ENCODE assay signal across 28 cellular contexts in the genomic region with DNA sequence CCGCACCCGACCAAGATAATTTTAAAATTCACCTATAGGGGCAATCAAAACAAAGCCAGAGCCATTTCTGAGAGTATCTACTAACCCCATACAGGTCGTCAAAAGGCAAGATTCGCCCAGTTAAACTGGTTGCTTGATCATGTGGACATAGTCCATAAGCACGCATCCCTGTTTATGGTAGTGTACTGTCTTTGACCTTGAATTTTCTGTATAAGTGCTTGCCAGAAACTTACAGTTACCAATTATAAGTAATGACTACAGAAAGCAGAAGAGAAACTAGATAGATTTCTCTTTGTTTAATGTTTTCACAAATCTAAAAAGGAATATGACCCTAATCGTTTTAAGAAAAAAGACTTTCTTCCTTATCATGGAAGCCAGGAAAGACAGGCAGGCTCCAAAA. TPM values are rescaled to one million over a fixed set of nuclear protein-coding genes. Genes with fewer than 3 reads are reported as not detected.
"Had no signal": no experiment of that assay in that cellular context is flagged by ENCODE, and none has a peak within 500 bp of the region (broad histone marks: within the 10 kb centered on the region; RNA-seq: fewer than 3 reads in every experiment).

No MANE protein-coding gene starts in this region.

- ATAC-seq: activated CD8-positive, alpha-beta T cell treated with anti-CD3 and anti-CD28 coated beads for 36 hours; activated T-cell treated with anti-CD3 and anti-CD28 coated beads, Interleukin-2, amount 50 U/mL, for 4 hours; activated T-helper 17 cell treated with anti-CD3 and anti-CD28 coated beads, Interleukin-2, amount 50 U/mL, for 72 hours; gastroesophageal sphincter; heart left ventricle; left colon; right lobe of liver had no signal

- H3K9me3 ChIP-seq: gastroesophageal sphincter, ovary, right lobe of liver, thoracic aorta had no signal

- H3K4me3 ChIP-seq: gastroesophageal sphincter, heart left ventricle, ovary, right lobe of liver, thoracic aorta had no signal

- H3K27me3 ChIP-seq: gastroesophageal sphincter, heart left ventricle, ovary, right lobe of liver had no signal

- H3K4me1 ChIP-seq: gastroesophageal sphincter had no signal

- H3K27ac ChIP-seq: gastroesophageal sphincter, heart left ventricle, ovary, right lobe of liver, thoracic aorta had no signal

- DNase-seq: activated CD4-positive, alpha-beta T cell treated with anti-CD3 and anti-CD28 coated beads, Interleukin-2, amount 10 ng/mL, durations not matched to agents 7 days and 5 days; activated CD4-positive, CD25-positive, alpha-beta regulatory T cell treated with anti-CD3 and anti-CD28 coated beads, Interleukin-2, amount 50 U/mL, for 72 hours; activated CD8-positive, alpha-beta T cell treated with anti-CD3 and anti-CD28 coated beads for 36 hours; activated gamma-delta T cell treated with Interleukin-2 at 50 U/mL for 16 hours; activated naive CD4-positive, alpha-beta T cell treated with anti-CD3 and anti-CD28 coated beads, Interleukin-2, amount 50 U/mL, for 16 hours; activated T-cell treated with anti-CD3 and anti-CD28 coated beads, Interleukin-2, amount 50 U/mL, for 4 hours; amniotic stem cell; central memory CD4-positive, alpha-beta T cell; heart left ventricle; hypothalamus; immature natural killer cell; kidney; left colon; naive B cell; ovary; right lobe of liver; stimulated activated CD4-positive, alpha-beta T cell treated with anti-CD3 and anti-CD28 coated beads, Interleukin-2, amount 100 ng/mL, for 48 hours; trophoblast cell had no signal

- H3K36me3 ChIP-seq: gastroesophageal sphincter, heart left ventricle, ovary, right lobe of liver, thoracic aorta had no signal

RNA-seq across cellular contexts. Expression of gene RNF183, which starts 56.2 kb away (rescaled TPM):
- total RNA-seq: activated CD4-positive, alpha-beta T cell treated with anti-CD3 and anti-CD28 coated beads, Interleukin-2, amount 10 ng/mL, durations not matched to agents 7 days and 5 days; astrocyte; endothelial cell of umbilical vein; fibroblast of lung; fibroblast of villous mesenchyme; heart left ventricle; skeletal muscle tissue; subcutaneous adipose tissue; thoracic aorta had no signal
- polyA plus RNA-seq: endothelial cell of umbilical vein, fibroblast of lung, immature natural killer cell, neural cell had no signal
